Comparison of ENCODE assay signal across 13 cellular contexts in genomic region chr1:56435434-56436337, GRCh38.
DNase-seq lines count a peak whose midpoint lies in the region; ATAC-seq and TF ChIP-seq lines count a peak whose summit lies in the region.
"Had no signal": no experiment of that assay in that cellular context is flagged by ENCODE, and none has a peak within 500 bp of the region (broad histone marks: within the 10 kb centered on the region; RNA-seq: fewer than 3 reads in every experiment).

No MANE protein-coding gene starts in this region.

- TF ChIP-seq CTCF in GM23338 (conservative IDR thresholded peaks at IDR 0.05; ENCODE audit: low read depth in 2 of 2), result no peak

- no peaks in the 10 kb centered on the region for H4K20me1 ChIP-seq in GM23338 (replicated peaks; ENCODE audit: insufficient read depth)

- H3K36me3 Mint-ChIP-seq in GM23338 (ENCODE audit: low read depth), result no peaks in the 10 kb centered on the region; the same call in 2 of the 3 replicates

- H3K9me3 Mint-ChIP-seq in GM23338, result no peaks in the 10 kb centered on the region

- no peaks in the 10 kb centered on the region; the same call in 1 of the 2 replicates for H3F3A ChIP-seq in GM23338 (replicated peaks; ENCODE audit: low read depth)

- H3K27ac Mint-ChIP-seq in GM23338, result no peak overlapping the region

- 0 out of 2 replicates have a peak, but pooled peaks cover 5% of the 10 kb centered on the region for H3K9me2 ChIP-seq in GM23338 (ENCODE audit: insufficient read depth)

- H3K27me3 ChIP-seq in GM23338 (ENCODE audit: insufficient read depth), result peaks cover 43% of the 10 kb centered on the region
- H3K27me3 ChIP-seq: foreskin keratinocyte had no signal

- H3K27me3 Mint-ChIP-seq in GM23338 (ENCODE audit: insufficient read depth, low read depth, poor library complexity), result peaks cover 34% of the 10 kb centered on the region

- DNase-seq in GM23338 (ENCODE audit: low spot score), result peak; percentile 67
- peak; percentile 23 for DNase-seq in RPMI8226
- peak in 48 of 51 donors; percentile 12 to 93 (median 72) for DNase-seq in hypothalamus (lab: John Stamatoyannopoulos, UW)
- peak; percentile 79 for DNase-seq in occipital lobe (lab: John Stamatoyannopoulos, UW)
- DNase-seq in SIG-M5 (lab: John Stamatoyannopoulos, UW), result no peak
- DNase-seq in COLO829 (ENCODE audit: low spot score), result no peak
- DNase-seq: dermis blood vessel endothelial cell; foreskin keratinocyte; NCI-H1436; NK-92 treated with Interleukin-12 subunit alpha and Interleukin-12 subunit beta, amount 100 ng/mL, for 24 hours had no signal

- no peaks in the 10 kb centered on the region for H3K79me2 ChIP-seq in GM23338 (replicated peaks; ENCODE audit: insufficient read depth)

- ATAC-seq in GM23338 (peak; percentile 66), GM18868 (IDR thresholded peaks at IDR 0.05; ENCODE audit: unreplicated experiment) (no peak), HG02970 (IDR thresholded peaks at IDR 0.05; ENCODE audit: low FRiP score, unreplicated experiment) (no peak)
- ATAC-seq: foreskin keratinocyte had no signal

- H3K36me3 ChIP-seq in GM23338 (ENCODE audit: insufficient read depth), result no peaks in the 10 kb centered on the region
- H3K36me3 ChIP-seq: prostate gland had no signal

- H3K4me3 ChIP-seq in GM23338, result no peak overlapping the region; the same call in 1 of the 2 replicates
- H3K4me3 ChIP-seq: prostate gland had no signal

- peak overlapping the region; percentile 59 for H3K4me2 ChIP-seq in GM23338

- no peak overlapping the region for H3K27ac ChIP-seq in GM23338 (ENCODE audit: low read depth)
- H3K27ac ChIP-seq: foreskin keratinocyte, prostate gland had no signal

- peaks cover 60% of the 10 kb centered on the region for H3K4me1 Mint-ChIP-seq in GM23338

- no peak overlapping the region for H2AFZ ChIP-seq in GM23338

- peaks cover 36% of the 10 kb centered on the region for H3K4me1 ChIP-seq in GM23338 (ENCODE audit: insufficient read depth)
- H3K4me1 ChIP-seq: foreskin keratinocyte, prostate gland had no signal

- H3K4me3 Mint-ChIP-seq in GM23338, result peak overlapping the region; percentile 26; the same call in 2 of the 3 replicates

TF ChIP-seq in GM23338, 12 proteins besides CTCF, POLR2A, EP300 and RAD21:
- TF ChIP-seq ZNF331 (CRISPR knock-in tag; IDR thresholded peaks at IDR 0.05; ENCODE audit: low read depth) (no peak), ZNF114 (CRISPR knock-in tag; IDR thresholded peaks at IDR 0.05) (no peak), ETS1 (IDR thresholded peaks at IDR 0.05) (no peak), ZNF462 (CRISPR knock-in tag; IDR thresholded peaks at IDR 0.05) (no peak), EZH2 (IDR thresholded peaks at IDR 0.05; ENCODE audit: low read depth, unreplicated experiment) (no peak), NANOG (IDR thresholded peaks at IDR 0.05; ENCODE audit: borderline replicate concordance) (no peak), POLR2AphosphoS5 (IDR thresholded peaks at IDR 0.05; ENCODE audit: low read depth) (no peak), JUNB (IDR thresholded peaks at IDR 0.05; ENCODE audit: unreplicated experiment) (no peak), STAT1 (IDR thresholded peaks at IDR 0.05; ENCODE audit: unreplicated experiment) (no peak), REST (IDR thresholded peaks at IDR 0.05; ENCODE audit: unreplicated experiment) (no peak), CREB1 (CRISPR knock-in tag; IDR thresholded peaks at IDR 0.05; ENCODE audit: low read depth) (no peak), EZH2phosphoT487 (IDR thresholded peaks at IDR 0.05; ENCODE audit: unreplicated experiment) (no peak)

Comparison
In these comparisons a context has a peak if more than half of its experiments do, and no peak if none do; other contexts are left out.
1. DNase-seq: peak in GM23338 (single experiment), RPMI8226 (single experiment), hypothalamus (48 of 51) and occipital lobe (single experiment); none in SIG-M5 (single experiment) and COLO829 (single experiment).